14 cellular contexts compared by ENCODE assay signal in genomic region chr2:70615222-70615621, GRCh38.
"Had no signal": no experiment of that assay in that cellular context is flagged by ENCODE, and none has a peak within 500 bp of the region (broad histone marks: within the 10 kb centered on the region; RNA-seq: fewer than 3 reads in every experiment).

No MANE protein-coding gene starts in this region.

- H3K27me3 ChIP-seq: breast epithelium, testis, upper lobe of right lung had no signal

- H3K4me1 Mint-ChIP-seq: activated CD4-positive, alpha-beta T cell treated with anti-CD3 and anti-CD28 coated beads for 36 hours; memory B cell had no signal

- H3K4me3 Mint-ChIP-seq: activated CD4-positive, alpha-beta T cell treated with anti-CD3 and anti-CD28 coated beads for 36 hours; activated CD8-positive, alpha-beta T cell treated with anti-CD3 and anti-CD28 coated beads for 36 hours; activated naive CD8-positive, alpha-beta T cell treated with anti-CD3 and anti-CD28 coated beads, Interleukin-2, amount 10 ng/mL, durations not matched to agents 7 days and 5 days; memory B cell had no signal

- H3K4me1 ChIP-seq: breast epithelium, left lung, testis, upper lobe of right lung had no signal

- H3K36me3 ChIP-seq: breast epithelium, left lung, upper lobe of right lung had no signal

- H3K27me3 Mint-ChIP-seq: activated CD4-positive, alpha-beta T cell treated with anti-CD3 and anti-CD28 coated beads for 36 hours had no signal

- H3K9me3 ChIP-seq: breast epithelium, left lung, testis, upper lobe of right lung had no signal

- ATAC-seq: activated CD4-positive, alpha-beta T cell treated with anti-CD3 and anti-CD28 coated beads for 36 hours; activated CD8-positive, alpha-beta T cell treated with anti-CD3 and anti-CD28 coated beads for 36 hours; esophagus mucosa; stimulated activated naive CD8-positive, alpha-beta T cell treated with anti-CD3 and anti-CD28 coated beads, Interleukin-15, Interleukin-2, amounts not matched to agents 100 U/mL and 50 U/mL, for 24 hours; upper lobe of right lung had no signal

- H3K27ac ChIP-seq: left lung, testis, upper lobe of right lung had no signal

- DNase-seq: activated CD4-positive, alpha-beta T cell treated with anti-CD3 and anti-CD28 coated beads for 36 hours; activated CD8-positive, alpha-beta memory T cell treated with anti-CD3 and anti-CD28 coated beads, Interleukin-2, amount 50 U/mL, for 48 hours; activated CD8-positive, alpha-beta T cell treated with anti-CD3 and anti-CD28 coated beads for 36 hours; activated naive CD8-positive, alpha-beta T cell treated with anti-CD3 and anti-CD28 coated beads, Interleukin-2, amount 10 ng/mL, durations not matched to agents 7 days and 5 days; aorta; left lung; stimulated activated CD4-positive, alpha-beta T cell treated with anti-CD3 and anti-CD28 coated beads, Interleukin-2, amount 100 ng/mL, for 48 hours; stimulated activated naive CD8-positive, alpha-beta T cell treated with anti-CD3 and anti-CD28 coated beads, Interleukin-15, Interleukin-2, amounts not matched to agents 100 U/mL and 50 U/mL, for 24 hours; T-helper 9 cell; testis; upper lobe of right lung had no signal

- H3K36me3 Mint-ChIP-seq: activated naive CD8-positive, alpha-beta T cell treated with anti-CD3 and anti-CD28 coated beads, Interleukin-2, amount 10 ng/mL, durations not matched to agents 7 days and 5 days; memory B cell had no signal

- H3K4me3 ChIP-seq: breast epithelium, left lung, testis, upper lobe of right lung had no signal

- H3K9me3 Mint-ChIP-seq: activated CD8-positive, alpha-beta T cell treated with anti-CD3 and anti-CD28 coated beads for 36 hours; activated naive CD8-positive, alpha-beta T cell treated with anti-CD3 and anti-CD28 coated beads, Interleukin-2, amount 10 ng/mL, durations not matched to agents 7 days and 5 days; memory B cell had no signal

- H3K27ac Mint-ChIP-seq: activated CD4-positive, alpha-beta T cell treated with anti-CD3 and anti-CD28 coated beads for 36 hours; activated CD8-positive, alpha-beta T cell treated with anti-CD3 and anti-CD28 coated beads for 36 hours; activated naive CD8-positive, alpha-beta T cell treated with anti-CD3 and anti-CD28 coated beads, Interleukin-2, amount 10 ng/mL, durations not matched to agents 7 days and 5 days; memory B cell had no signal
